ENCODE assay signal across 19 cellular contexts in genomic region chr6:72922401-72922800, GRCh38.
"Had no signal": no experiment of that assay in that cellular context is flagged by ENCODE, and none has a peak within 500 bp of the region (broad histone marks: within the 10 kb centered on the region; RNA-seq: fewer than 3 reads in every experiment).

No MANE protein-coding gene starts in this region.

- H3K4me2 ChIP-seq: neural progenitor cell had no signal

- H3K27me3 ChIP-seq: left lung, neural progenitor cell, ovary, upper lobe of right lung had no signal

- H2AFZ ChIP-seq: neural progenitor cell had no signal

- H3K9me3 ChIP-seq: left lung, ovary, thoracic aorta, upper lobe of right lung had no signal

- H3K9ac ChIP-seq: neural progenitor cell had no signal

- H3K36me3 ChIP-seq: left lung, neural progenitor cell, ovary, thoracic aorta, upper lobe of right lung had no signal

- ATAC-seq: activated CD8-positive, alpha-beta memory T cell treated with anti-CD3 and anti-CD28 coated beads, Interleukin-2, amount 10 ng/mL, durations not matched to agents 7 days and 5 days; sciatic nerve; T-helper 17 cell; upper lobe of right lung had no signal

- H3K4me3 ChIP-seq: left lung, neural progenitor cell, ovary, thoracic aorta, upper lobe of right lung had no signal

- DNase-seq: activated CD4-positive, alpha-beta memory T cell treated with anti-CD3 and anti-CD28 coated beads for 36 hours; activated CD8-positive, alpha-beta memory T cell treated with anti-CD3 and anti-CD28 coated beads, Interleukin-2, amount 10 ng/mL, durations not matched to agents 7 days and 5 days; activated naive CD4-positive, alpha-beta T cell treated with anti-CD3 and anti-CD28 coated beads, Interleukin-2, amount 10 ng/mL, durations not matched to agents 7 days and 5 days; activated T-cell treated with anti-CD3 and anti-CD28 coated beads, Interleukin-2, amount 50 U/mL, for 24 hours; cortex of kidney; effector CD4-positive, alpha-beta T cell; foreskin melanocyte; head of caudate nucleus; left lung; mammary epithelial cell; naive B cell; ovary; stimulated activated CD4-positive, alpha-beta T cell treated with anti-CD3 and anti-CD28 coated beads, Interleukin-1b, Interleukin-23, amount 100 ng/mL, for 48 hours; T-helper 17 cell; upper lobe of right lung; WERI-Rb-1 had no signal

- H3K4me1 ChIP-seq: neural progenitor cell had no signal

- H3K27ac ChIP-seq: left lung, neural progenitor cell, ovary, thoracic aorta, upper lobe of right lung, WERI-Rb-1 had no signal
